In genomic region chr21:39388038-39388810, GRCh38 we compare ENCODE assay signal across 1 cellular context.
TF ChIP-seq lines count a peak whose summit lies in the region.

No MANE protein-coding gene starts in this region.

TF ChIP-seq in K562, 482 proteins besides CTCF, POLR2A, EP300 and RAD21 (continued from another document and continues in another):
- TF ChIP-seq JUND (IDR thresholded peaks at IDR 0.05; ENCODE audit: borderline replicate concordance, low read depth, low read length): peak; percentile 60; the same call in 1 of the 2 replicates
- TF ChIP-seq JUND (tag; IDR thresholded peaks at IDR 0.05; ENCODE audit: borderline replicate concordance, low read depth, low read length): peak; percentile 36; the same call in 2 of the 3 replicates
- peak; percentile 61 for TF ChIP-seq ESRRA (IDR thresholded peaks at IDR 0.05; ENCODE audit: borderline replicate concordance, low read depth)
- peak; percentile 35; the same call in 1 of the 2 replicates for TF ChIP-seq ZBTB7A (IDR thresholded peaks at IDR 0.05; ENCODE audit: borderline replicate concordance, control insufficient read depth, low read depth, low read length)
- peak; percentile 99 for TF ChIP-seq RBBP5 (IDR thresholded peaks at IDR 0.05; ENCODE audit: borderline replicate concordance, insufficient read depth, low read length, poor library complexity, severe bottlenecking)
- peak; percentile 38; the same call in 1 of the 2 replicates for TF ChIP-seq ETV5 (CRISPR knock-in tag; IDR thresholded peaks at IDR 0.05; ENCODE audit: low read depth)
- no peak for TF ChIP-seq SETDB1 (IDR thresholded peaks at IDR 0.05; ENCODE audit: low read length)
- TF ChIP-seq MYNN (IDR thresholded peaks at IDR 0.05): peak; percentile 78; the same call in 1 of the 2 replicates
- TF ChIP-seq MYNN (CRISPR knock-in tag; IDR thresholded peaks at IDR 0.05): no peak
- no peak for TF ChIP-seq PHTF2 (CRISPR knock-in tag; IDR thresholded peaks at IDR 0.05)
- TF ChIP-seq ZKSCAN1 (IDR thresholded peaks at IDR 0.05; ENCODE audit: low read depth, low read length): peak; percentile 81
- peak in 1 of 2 experiments; percentile 25; a peak in 1 of 4 replicates for TF ChIP-seq TRIM24 (IDR thresholded peaks at IDR 0.05)
- TF ChIP-seq XRCC5 (IDR thresholded peaks at IDR 0.05; ENCODE audit: low read depth, low read length): 0 out of 2 replicates have a peak, but pooled peaks have one; percentile 66
- TF ChIP-seq HMGN3 (IDR thresholded peaks at IDR 0.05; ENCODE audit: borderline replicate concordance, extremely low read depth, insufficient read length, low read depth, low read length): peak; percentile 73
- TF ChIP-seq, protein P1, sequence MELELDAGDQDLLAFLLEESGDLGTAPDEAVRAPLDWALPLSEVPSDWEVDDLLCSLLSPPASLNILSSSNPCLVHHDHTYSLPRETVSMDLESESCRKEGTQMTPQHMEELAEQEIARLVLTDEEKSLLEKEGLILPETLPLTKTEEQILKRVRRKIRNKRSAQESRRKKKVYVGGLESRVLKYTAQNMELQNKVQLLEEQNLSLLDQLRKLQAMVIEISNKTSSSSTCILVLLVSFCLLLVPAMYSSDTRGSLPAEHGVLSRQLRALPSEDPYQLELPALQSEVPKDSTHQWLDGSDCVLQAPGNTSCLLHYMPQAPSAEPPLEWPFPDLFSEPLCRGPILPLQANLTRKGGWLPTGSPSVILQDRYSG (tag; conservative IDR thresholded peaks at IDR 0.05; ENCODE audit: low read depth): 0 out of 2 replicates have a peak, but pooled peaks have one; percentile 12
- TF ChIP-seq FOXJ3 (CRISPR knock-in tag; IDR thresholded peaks at IDR 0.05): no peak
- TF ChIP-seq ZNF511 (CRISPR knock-in tag; IDR thresholded peaks at IDR 0.05): 0 out of 2 replicates have a peak, but pooled peaks have one; percentile 48
- peak; percentile 49; the same call in 1 of the 2 replicates for TF ChIP-seq GTF2E2 (tag; IDR thresholded peaks at IDR 0.05)
- TF ChIP-seq NR1H2 (CRISPR knock-in tag; IDR thresholded peaks at IDR 0.05): 0 out of 2 replicates have a peak, but pooled peaks have one; percentile 27
- TF ChIP-seq HDAC6 (IDR thresholded peaks at IDR 0.05; ENCODE audit: low read depth, low read length): no peak
- TF ChIP-seq SP1 (CRISPR knock-in tag; IDR thresholded peaks at IDR 0.05): peak; percentile 87
- peak; percentile 62; the same call in 1 of the 2 replicates for TF ChIP-seq SMAD4 (CRISPR knock-in tag; conservative IDR thresholded peaks at IDR 0.05)
- no peak for TF ChIP-seq SRSF1 (IDR thresholded peaks at IDR 0.05; ENCODE audit: low read depth, low read length)
- TF ChIP-seq ZNF445 (CRISPR knock-in tag; IDR thresholded peaks at IDR 0.05; ENCODE audit: low read depth): 0 out of 2 replicates have a peak, but pooled peaks have one; percentile 55
- TF ChIP-seq, protein P2, sequence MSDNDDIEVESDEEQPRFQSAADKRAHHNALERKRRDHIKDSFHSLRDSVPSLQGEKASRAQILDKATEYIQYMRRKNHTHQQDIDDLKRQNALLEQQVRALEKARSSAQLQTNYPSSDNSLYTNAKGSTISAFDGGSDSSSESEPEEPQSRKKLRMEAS (CRISPR knock-in tag; IDR thresholded peaks at IDR 0.05): 0 out of 2 replicates have a peak, but pooled peaks have one; percentile 6
- TF ChIP-seq CXXC5 (CRISPR knock-in tag; IDR thresholded peaks at IDR 0.05): peak; percentile 62
- TF ChIP-seq PYGO2 (tag; IDR thresholded peaks at IDR 0.05): peak; percentile 45; the same call in 1 of the 2 replicates
- TF ChIP-seq CHAMP1 (IDR thresholded peaks at IDR 0.05): peak; percentile 72; the same call in 1 of the 2 replicates
- TF ChIP-seq SOX6 (IDR thresholded peaks at IDR 0.05): peak; percentile 45; the same call in 1 of the 2 replicates
- peak; percentile 51; the same call in 1 of the 2 replicates for TF ChIP-seq SUPT5H (IDR thresholded peaks at IDR 0.05)
- TF ChIP-seq SREBF1 (IDR thresholded peaks at IDR 0.05; ENCODE audit: borderline replicate concordance, low read depth, low read length): no peak
- TF ChIP-seq HNRNPH1 (optimal IDR thresholded peaks at IDR 0.05; ENCODE audit: low read depth, low read length): no peak
- no peak for TF ChIP-seq SP2 (IDR thresholded peaks at IDR 0.05; ENCODE audit: extremely low read depth, low read depth, low read length, poor library complexity, severe bottlenecking)
- peak; percentile 90 for TF ChIP-seq ARID2 (IDR thresholded peaks at IDR 0.05)
- 0 out of 2 replicates have a peak, but pooled peaks have one; percentile 65 for TF ChIP-seq ZNF24 (IDR thresholded peaks at IDR 0.05)
- no peak for TF ChIP-seq XRCC4 (IDR thresholded peaks at IDR 0.05; ENCODE audit: extremely low read depth, insufficient read depth, insufficient read length)
- TF ChIP-seq, protein P3, sequence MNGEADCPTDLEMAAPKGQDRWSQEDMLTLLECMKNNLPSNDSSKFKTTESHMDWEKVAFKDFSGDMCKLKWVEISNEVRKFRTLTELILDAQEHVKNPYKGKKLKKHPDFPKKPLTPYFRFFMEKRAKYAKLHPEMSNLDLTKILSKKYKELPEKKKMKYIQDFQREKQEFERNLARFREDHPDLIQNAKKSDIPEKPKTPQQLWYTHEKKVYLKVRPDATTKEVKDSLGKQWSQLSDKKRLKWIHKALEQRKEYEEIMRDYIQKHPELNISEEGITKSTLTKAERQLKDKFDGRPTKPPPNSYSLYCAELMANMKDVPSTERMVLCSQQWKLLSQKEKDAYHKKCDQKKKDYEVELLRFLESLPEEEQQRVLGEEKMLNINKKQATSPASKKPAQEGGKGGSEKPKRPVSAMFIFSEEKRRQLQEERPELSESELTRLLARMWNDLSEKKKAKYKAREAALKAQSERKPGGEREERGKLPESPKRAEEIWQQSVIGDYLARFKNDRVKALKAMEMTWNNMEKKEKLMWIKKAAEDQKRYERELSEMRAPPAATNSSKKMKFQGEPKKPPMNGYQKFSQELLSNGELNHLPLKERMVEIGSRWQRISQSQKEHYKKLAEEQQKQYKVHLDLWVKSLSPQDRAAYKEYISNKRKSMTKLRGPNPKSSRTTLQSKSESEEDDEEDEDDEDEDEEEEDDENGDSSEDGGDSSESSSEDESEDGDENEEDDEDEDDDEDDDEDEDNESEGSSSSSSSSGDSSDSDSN (IDR thresholded peaks at IDR 0.05; ENCODE audit: borderline replicate concordance in 1 of 2, low read depth in 2 of 2, low read length in 2 of 2): peak; percentile 44 to 82; a peak in 1 of 4 replicates
- TF ChIP-seq, protein P4, sequence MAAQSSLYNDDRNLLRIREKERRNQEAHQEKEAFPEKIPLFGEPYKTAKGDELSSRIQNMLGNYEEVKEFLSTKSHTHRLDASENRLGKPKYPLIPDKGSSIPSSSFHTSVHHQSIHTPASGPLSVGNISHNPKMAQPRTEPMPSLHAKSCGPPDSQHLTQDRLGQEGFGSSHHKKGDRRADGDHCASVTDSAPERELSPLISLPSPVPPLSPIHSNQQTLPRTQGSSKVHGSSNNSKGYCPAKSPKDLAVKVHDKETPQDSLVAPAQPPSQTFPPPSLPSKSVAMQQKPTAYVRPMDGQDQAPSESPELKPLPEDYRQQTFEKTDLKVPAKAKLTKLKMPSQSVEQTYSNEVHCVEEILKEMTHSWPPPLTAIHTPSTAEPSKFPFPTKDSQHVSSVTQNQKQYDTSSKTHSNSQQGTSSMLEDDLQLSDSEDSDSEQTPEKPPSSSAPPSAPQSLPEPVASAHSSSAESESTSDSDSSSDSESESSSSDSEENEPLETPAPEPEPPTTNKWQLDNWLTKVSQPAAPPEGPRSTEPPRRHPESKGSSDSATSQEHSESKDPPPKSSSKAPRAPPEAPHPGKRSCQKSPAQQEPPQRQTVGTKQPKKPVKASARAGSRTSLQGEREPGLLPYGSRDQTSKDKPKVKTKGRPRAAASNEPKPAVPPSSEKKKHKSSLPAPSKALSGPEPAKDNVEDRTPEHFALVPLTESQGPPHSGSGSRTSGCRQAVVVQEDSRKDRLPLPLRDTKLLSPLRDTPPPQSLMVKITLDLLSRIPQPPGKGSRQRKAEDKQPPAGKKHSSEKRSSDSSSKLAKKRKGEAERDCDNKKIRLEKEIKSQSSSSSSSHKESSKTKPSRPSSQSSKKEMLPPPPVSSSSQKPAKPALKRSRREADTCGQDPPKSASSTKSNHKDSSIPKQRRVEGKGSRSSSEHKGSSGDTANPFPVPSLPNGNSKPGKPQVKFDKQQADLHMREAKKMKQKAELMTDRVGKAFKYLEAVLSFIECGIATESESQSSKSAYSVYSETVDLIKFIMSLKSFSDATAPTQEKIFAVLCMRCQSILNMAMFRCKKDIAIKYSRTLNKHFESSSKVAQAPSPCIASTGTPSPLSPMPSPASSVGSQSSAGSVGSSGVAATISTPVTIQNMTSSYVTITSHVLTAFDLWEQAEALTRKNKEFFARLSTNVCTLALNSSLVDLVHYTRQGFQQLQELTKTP (IDR thresholded peaks at IDR 0.05; ENCODE audit: low read depth in 1 of 2, partially characterized antibody in 2 of 2): peak in 1 of 2 experiments; percentile 26
- TF ChIP-seq, protein P5, sequence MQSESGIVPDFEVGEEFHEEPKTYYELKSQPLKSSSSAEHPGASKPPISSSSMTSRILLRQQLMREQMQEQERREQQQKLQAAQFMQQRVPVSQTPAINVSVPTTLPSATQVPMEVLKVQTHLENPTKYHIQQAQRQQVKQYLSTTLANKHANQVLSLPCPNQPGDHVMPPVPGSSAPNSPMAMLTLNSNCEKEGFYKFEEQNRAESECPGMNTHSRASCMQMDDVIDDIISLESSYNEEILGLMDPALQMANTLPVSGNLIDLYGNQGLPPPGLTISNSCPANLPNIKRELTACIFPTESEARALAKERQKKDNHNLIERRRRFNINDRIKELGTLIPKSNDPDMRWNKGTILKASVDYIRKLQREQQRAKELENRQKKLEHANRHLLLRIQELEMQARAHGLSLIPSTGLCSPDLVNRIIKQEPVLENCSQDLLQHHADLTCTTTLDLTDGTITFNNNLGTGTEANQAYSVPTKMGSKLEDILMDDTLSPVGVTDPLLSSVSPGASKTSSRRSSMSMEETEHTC (IDR thresholded peaks at IDR 0.05): 0 out of 2 replicates have a peak, but pooled peaks have one; percentile 7
- TF ChIP-seq SRF (CRISPR knock-in tag; IDR thresholded peaks at IDR 0.05): peak; percentile 43 to 63; a peak in 2 of 4 replicates
- TF ChIP-seq MCM5 (IDR thresholded peaks at IDR 0.05; ENCODE audit: low read depth): no peak
- 0 out of 2 replicates have a peak, but pooled peaks have one; percentile 9 for TF ChIP-seq DMBX1 (CRISPR knock-in tag; IDR thresholded peaks at IDR 0.05; ENCODE audit: borderline replicate concordance)
- TF ChIP-seq MTA1 (IDR thresholded peaks at IDR 0.05; ENCODE audit: borderline replicate concordance): peak; percentile 56; the same call in 1 of the 2 replicates
- TF ChIP-seq POLR2H (tag; IDR thresholded peaks at IDR 0.05; ENCODE audit: low read depth): peak; percentile 30
- TF ChIP-seq, protein P6, sequence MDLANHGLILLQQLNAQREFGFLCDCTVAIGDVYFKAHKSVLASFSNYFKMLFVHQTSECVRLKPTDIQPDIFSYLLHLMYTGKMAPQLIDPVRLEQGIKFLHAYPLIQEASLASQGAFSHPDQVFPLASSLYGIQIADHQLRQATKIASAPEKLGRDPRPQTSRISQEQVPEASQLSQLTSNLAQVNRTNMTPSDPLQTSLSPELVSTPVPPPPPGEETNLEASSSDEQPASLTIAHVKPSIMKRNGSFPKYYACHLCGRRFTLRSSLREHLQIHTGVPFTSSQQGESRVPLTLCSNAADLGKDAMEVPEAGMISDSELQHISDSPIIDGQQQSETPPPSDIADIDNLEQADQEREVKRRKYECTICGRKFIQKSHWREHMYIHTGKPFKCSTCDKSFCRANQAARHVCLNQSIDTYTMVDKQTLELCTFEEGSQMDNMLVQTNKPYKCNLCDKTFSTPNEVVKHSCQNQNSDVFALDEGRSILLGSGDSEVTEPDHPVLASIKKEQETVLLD (IDR thresholded peaks at IDR 0.05): peak; percentile 54; the same call in 1 of the 2 replicates
- no peak for TF ChIP-seq RAD51 (IDR thresholded peaks at IDR 0.05; ENCODE audit: borderline replicate concordance, low read depth)
- TF ChIP-seq HCFC1 (IDR thresholded peaks at IDR 0.05; ENCODE audit: low read depth, low read length): 0 out of 2 replicates have a peak, but pooled peaks have one; percentile 20
- peak; percentile 22; the same call in 1 of the 2 replicates for TF ChIP-seq EHMT2 (IDR thresholded peaks at IDR 0.05)
- TF ChIP-seq ZNF384 (IDR thresholded peaks at IDR 0.05; ENCODE audit: low read depth, low read length): peak; percentile 50; the same call in 1 of the 2 replicates
- no peak for TF ChIP-seq ZNF232 (CRISPR knock-in tag; IDR thresholded peaks at IDR 0.05)
- peak; percentile 77; the same call in 1 of the 2 replicates for TF ChIP-seq ELF4 (CRISPR knock-in tag; IDR thresholded peaks at IDR 0.05)
- 0 out of 2 replicates have a peak, but pooled peaks have one; percentile 30 for TF ChIP-seq TCFL5 (CRISPR knock-in tag; conservative IDR thresholded peaks at IDR 0.05)
- TF ChIP-seq ZBTB17 (CRISPR knock-in tag; IDR thresholded peaks at IDR 0.05): peak; percentile 19; the same call in 1 of the 2 replicates
- no peak for TF ChIP-seq PTRF (tag; IDR thresholded peaks at IDR 0.05)
